In the genomic region with DNA sequence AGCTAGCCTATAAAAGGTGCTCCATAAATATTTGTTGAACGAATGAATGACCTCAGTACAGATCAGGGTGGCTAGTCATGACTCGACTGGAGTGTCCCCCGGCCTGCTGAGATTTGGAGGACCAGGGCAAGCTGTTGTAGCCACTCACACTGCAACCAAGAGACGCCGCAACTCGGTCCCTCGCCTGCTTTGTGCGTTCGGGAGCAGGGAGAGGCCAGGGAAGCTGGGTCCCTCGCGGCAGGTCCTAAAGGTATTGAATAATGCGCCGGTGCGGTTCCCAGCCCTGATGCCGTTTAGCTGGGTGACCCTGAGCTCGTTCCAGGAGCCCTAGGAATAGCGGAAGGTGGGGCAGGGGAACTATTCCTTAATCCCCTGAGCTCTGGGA, we compare ENCODE assay signal across 9 cellular contexts. TPM values are rescaled to one million over a fixed set of nuclear protein-coding genes. Genes with fewer than 3 reads are reported as not detected.
DNase-seq lines count a peak whose midpoint lies in the region; ATAC-seq and TF ChIP-seq lines count a peak whose summit lies in the region.
"Had no signal": no experiment of that assay in that cellular context is flagged by ENCODE, and none has a peak within 500 bp of the region (broad histone marks: within the 10 kb centered on the region; RNA-seq: fewer than 3 reads in every experiment).

No MANE protein-coding gene starts in this region.

- no peaks in the 10 kb centered on the region for H4K20me1 ChIP-seq in osteoblast (ENCODE audit: insufficient read depth, low read length)

- TF ChIP-seq CTCF in AG04449 (IDR thresholded peaks at IDR 0.05; ENCODE audit: insufficient read depth, low read length, missing control alignments) (no peak), NB4 (IDR thresholded peaks at IDR 0.05; ENCODE audit: low read depth, low read length) (no peak), glutamatergic neuron (IDR thresholded peaks at IDR 0.05; ENCODE audit: partially characterized antibody, unreplicated experiment) (no peak), osteoblast (IDR thresholded peaks at IDR 0.05; ENCODE audit: extremely low read depth, low read depth, low read length) (no peak)

- H3K9me3 ChIP-seq in osteoblast (ENCODE audit: low read depth, low read length), result no peaks in the 10 kb centered on the region

- H3K4me1 Mint-ChIP-seq in glutamatergic neuron (ENCODE audit: low read depth, unreplicated experiment), result peaks cover 56% of the 10 kb centered on the region

- H3K79me2 ChIP-seq in osteoblast (ENCODE audit: insufficient read depth, low read length), result no peaks in the 10 kb centered on the region

- H3K27ac ChIP-seq in osteoblast (ENCODE audit: low read depth, low read length), result no peak overlapping the region

- H2AFZ ChIP-seq in osteoblast (ENCODE audit: low read length), result peak overlapping the region; percentile 35

- POLR2A ChIA-PET in AG04449 (lab: Yijun Ruan, JAX), result interaction anchor here (0.7 to 1.7 kb wide), 4 partner anchors 20 to 190 kb away, joined by 3 to 6 read pairs (median 6); a partner anchor contains a TSS

- peaks cover 7% of the 10 kb centered on the region for H3K4me1 ChIP-seq in osteoblast (ENCODE audit: insufficient read depth, low read length)

- peaks cover 14% of the 10 kb centered on the region for H3K27me3 ChIP-seq in osteoblast (ENCODE audit: insufficient read depth, low read length)

- ATAC-seq in GM21786 (IDR thresholded peaks at IDR 0.05; ENCODE audit: unreplicated experiment), result no peak

- H3K27me3 Mint-ChIP-seq in glutamatergic neuron (ENCODE audit: unreplicated experiment), result peaks cover 33% of the 10 kb centered on the region

- no peaks in the 10 kb centered on the region for H3K36me3 ChIP-seq in osteoblast (ENCODE audit: insufficient read depth, low read length)

- DNase-seq in AG04449 (ENCODE audit: low read depth, low spot score), result no peak
- DNase-seq in NB4 (ENCODE audit: low read depth), result no peak
- DNase-seq in glutamatergic neuron, result peak; percentile 47
- no peak for DNase-seq in osteoblast (ENCODE audit: insufficient read length, low spot score, missing footprints)
- no peak for DNase-seq in cerebellar nuclear complex (lab: John Stamatoyannopoulos, UW)
- DNase-seq in islet precursor cell, result no peak
- DNase-seq in NCI-H1694 (lab: John Stamatoyannopoulos, UW), result no peak
- DNase-seq: activated gamma-delta T cell treated with Interleukin-2 at 50 U/mL for 16 hours had no signal

- H3K4me3 Mint-ChIP-seq in glutamatergic neuron (ENCODE audit: unreplicated experiment), result peak overlapping the region; percentile 81

- H3K4me2 ChIP-seq in osteoblast (ENCODE audit: insufficient read depth, low read length), result peak overlapping the region; percentile 86

- peak overlapping the region; percentile 60 for H3K4me3 ChIP-seq in AG04449 (ENCODE audit: low read depth, low read length)
- H3K4me3 ChIP-seq in NB4 (ENCODE audit: low read depth, low read length), result peak overlapping the region; percentile 64
- H3K4me3 ChIP-seq in osteoblast (ENCODE audit: insufficient read depth, low read length), result peak overlapping the region; percentile 71

- peaks cover 34% of the 10 kb centered on the region for H3K9me3 Mint-ChIP-seq in glutamatergic neuron (ENCODE audit: unreplicated experiment)

- CTCF ChIA-PET in AG04449 (lab: Yijun Ruan, JAX), result interaction anchor here (1.2 to 3.1 kb wide), 7 partner anchors 9 to 102 kb away, joined by 3 to 38 read pairs (median 5); no protein-coding TSS in a partner anchor

- peaks cover 4% of the 10 kb centered on the region for H3K36me3 Mint-ChIP-seq in glutamatergic neuron (ENCODE audit: unreplicated experiment)

- H3K27ac Mint-ChIP-seq in glutamatergic neuron (ENCODE audit: unreplicated experiment), result peak overlapping the region; percentile 100

- no peak for TF ChIP-seq POLR2A in NB4 (IDR thresholded peaks at IDR 0.05; ENCODE audit: extremely low read depth, insufficient read length)

RNA-seq across cellular contexts. Expression of a gene that starts 1.8 kb away (rescaled TPM):
- total RNA-seq in glutamatergic neuron (ENCODE audit: unreplicated experiment) (53.9 TPM), osteoblast (3.6 and 6.2 TPM in 2 replicates)

RNA-seq across cellular contexts. Expression of a gene that starts 43.2 kb away (rescaled TPM):
- total RNA-seq in glutamatergic neuron (ENCODE audit: unreplicated experiment) (342 TPM), osteoblast (0.29 TPM in 1 of 2 replicates, not detected in the other)

Comparison
In these comparisons a context has a peak if more than half of its experiments do, and no peak if none do; other contexts are left out.
1. RNA of a gene that starts 43.2 kb away (total RNA-seq): 342 TPM in glutamatergic neuron (single experiment); 0.29 TPM in osteoblast; every median in the first group is over 100 times any median in the second.
2. Peak in every context shown above with its lines, with median percentiles within 50 percentile points of each other: H3K4me3 ChIP-seq.